24 cellular contexts compared by ENCODE assay signal in genomic region chr17:49759203-49759602, GRCh38. TPM values are rescaled to one million over a fixed set of nuclear protein-coding genes. Genes with fewer than 3 reads are reported as not detected.
DNase-seq lines count a peak whose midpoint lies in the region; ATAC-seq and TF ChIP-seq lines count a peak whose summit lies in the region.
"Had no signal": no experiment of that assay in that cellular context is flagged by ENCODE, and none has a peak within 500 bp of the region (broad histone marks: within the 10 kb centered on the region; RNA-seq: fewer than 3 reads in every experiment).

No MANE protein-coding gene starts in this region.

- H3K36me3 Mint-ChIP-seq in T-cell: peaks cover 42% of the 10 kb centered on the region
- H3K36me3 Mint-ChIP-seq in immature natural killer cell: peaks cover 0 to 10% (median 5%) of the 10 kb centered on the region in 3 donors

- H3K4me3 ChIP-seq in right cardiac atrium (ENCODE audit: low read length) (no peak overlapping the region), right atrium auricular region (no peak overlapping the region), adrenal gland (no peak overlapping the region)
- H3K4me3 ChIP-seq: colonic mucosa, GM12878, HAP-1, SK-N-MC, vagina had no signal

- H3K4me3 Mint-ChIP-seq in T-cell: peak overlapping the region in 1 of 3 donors; percentile 96
- H3K4me3 Mint-ChIP-seq in immature natural killer cell: peak overlapping the region; percentile 94 to 100 (median 95)
- H3K4me3 Mint-ChIP-seq: activated T-helper 1 cell treated with anti-CD3 and anti-CD28 coated beads, Interleukin-12 subunit alpha, Interleukin-12 subunit beta, Interleukin-2, Interleukin-4 antibody, amounts not matched to agents 30 ng/mL and 10 ng/mL and 1 ng/mL, durations not matched to agents 14 hours and 24 hours and 36 hours; endodermal cell; WTC11 had no signal

- TF ChIP-seq POLR2A in adrenal gland (IDR thresholded peaks at IDR 0.05): no peak

- H3K4me1 ChIP-seq in right cardiac atrium (ENCODE audit: control insufficient read depth, insufficient read depth, low read length) (peaks cover 5% of the 10 kb centered on the region), right atrium auricular region (peaks cover 0 to 63% of the 10 kb centered on the region in 2 donors), adrenal gland (replicated peaks in 1 of 2) (peaks cover 0 to 3% of the 10 kb centered on the region in 2 donors)
- H3K4me1 ChIP-seq: colonic mucosa had no signal

- CTCF ChIA-PET in T-cell (lab: Charles Lee): interaction anchor here in 1 of 2 donors (0.6 to 0.9 kb wide), 2 partner anchors 11 to 14 kb away, joined by 3 to 7 read pairs; no protein-coding TSS in a partner anchor

- no peak for TF ChIP-seq CTCF in right atrium auricular region (IDR thresholded peaks at IDR 0.05)
- no peak for TF ChIP-seq CTCF in adrenal gland (IDR thresholded peaks at IDR 0.05)

- DNase-seq in right cardiac atrium (no peak), right atrium auricular region (ENCODE audit: low spot score) (no peak), T-cell (no peak), immature natural killer cell (peak; percentile 43 to 50 (median 48)), GF-D8 (lab: John Stamatoyannopoulos, UW) (no peak), adrenal gland (no peak)
- DNase-seq in stimulated activated naive CD8-positive, alpha-beta T cell treated with anti-CD3 and anti-CD28 coated beads, Interleukin-15, Interleukin-2, amounts not matched to agents 100 U/mL and 50 U/mL, for 24 hours: no peak
- DNase-seq: brain microvascular endothelial cell, colonic mucosa, COR-L47, DMS79, endodermal cell, kidney, NCI-H1436, NCI-H524 treated with DMSO at 0.1 percent for 48 hours, retina, RPMI8226, substantia nigra had no signal

- H3K9me3 ChIP-seq in right cardiac atrium (ENCODE audit: control insufficient read depth, low read length) (no peaks in the 10 kb centered on the region), right atrium auricular region (no peaks in the 10 kb centered on the region), adrenal gland (replicated peaks in 1 of 3) (no peaks in the 10 kb centered on the region)
- H3K9me3 ChIP-seq: colonic mucosa, HAP-1, vagina had no signal

- H3K9me3 Mint-ChIP-seq in T-cell (no peaks in the 10 kb centered on the region), immature natural killer cell (no peaks in the 10 kb centered on the region)
- H3K9me3 Mint-ChIP-seq: activated T-helper 1 cell treated with anti-CD3 and anti-CD28 coated beads, Interleukin-12 subunit alpha, Interleukin-12 subunit beta, Interleukin-2, Interleukin-4 antibody, amounts not matched to agents 30 ng/mL and 10 ng/mL and 1 ng/mL, durations not matched to agents 14 hours and 24 hours and 36 hours; endodermal cell; WTC11 had no signal

- H3K27ac ChIP-seq in right cardiac atrium (ENCODE audit: low read length) (peak overlapping the region; percentile 34), right atrium auricular region (peak overlapping the region in 1 of 2 donors; percentile 7), adrenal gland (no peak overlapping the region)
- H3K27ac ChIP-seq: brain microvascular endothelial cell, colonic mucosa, SK-N-MC, vagina had no signal

- H3K27me3 ChIP-seq in right cardiac atrium (ENCODE audit: control insufficient read depth, insufficient read depth) (no peaks in the 10 kb centered on the region), right atrium auricular region (no peaks in the 10 kb centered on the region), adrenal gland (no peaks in the 10 kb centered on the region)
- H3K27me3 ChIP-seq: colonic mucosa, vagina had no signal

- POLR2A ChIA-PET in T-cell (lab: Charles Lee): interaction anchor here (0.5 to 1.4 kb wide), 4 partner anchors 11 to 82 kb away, joined by 3 to 6 read pairs (median 4); no protein-coding TSS in a partner anchor

- WGBS in right cardiac atrium: 35% methylated on average over 3 of the region's 3 CpGs
- 75 to 80% (median 77%) methylated on average over 3 of the region's 3 CpGs for WGBS in adrenal gland, 4 donors

- peak overlapping the region; percentile 80 to 93 for H3K27ac Mint-ChIP-seq in T-cell
- H3K27ac Mint-ChIP-seq in immature natural killer cell: peak overlapping the region; percentile 78 to 99 (median 91)
- H3K27ac Mint-ChIP-seq: endodermal cell, WTC11 had no signal

- H3K27me3 Mint-ChIP-seq in T-cell: no peaks in the 10 kb centered on the region
- H3K27me3 Mint-ChIP-seq in immature natural killer cell (ENCODE audit: low read depth in 3 of 3): peaks cover 12 to 16% (median 15%) of the 10 kb centered on the region in 3 donors

- intact Hi-C loops in right cardiac atrium (cut with DNase I) (no loop called here), adrenal gland (cut with DNase I) (no loop called here)

- H3K4me1 Mint-ChIP-seq in T-cell (peaks cover 77 to 86% (median 78%) of the 10 kb centered on the region in 3 donors), immature natural killer cell (peaks cover 87% of the 10 kb centered on the region in 2 donors)

- no peaks in the 10 kb centered on the region for H3K36me3 ChIP-seq in right atrium auricular region
- no peaks in the 10 kb centered on the region for H3K36me3 ChIP-seq in adrenal gland (replicated peaks in 1 of 2)
- H3K36me3 ChIP-seq: brain microvascular endothelial cell, colonic mucosa, HAP-1, vagina had no signal

- ATAC-seq in right cardiac atrium (no peak), T-cell (replicated peaks in 1 of 4) (no peak)
- no peak for ATAC-seq in stimulated activated naive CD8-positive, alpha-beta T cell treated with anti-CD3 and anti-CD28 coated beads, Interleukin-15, Interleukin-2, amounts not matched to agents 100 U/mL and 50 U/mL, for 24 hours
- ATAC-seq: GM12878, WTC11 had no signal

RNA-seq across cellular contexts. Expression of gene FAM117A, which starts 4.7 kb away (rescaled TPM):
- total RNA-seq in right cardiac atrium (10 to 100 TPM in 3 of 4 donors, 1 to 10 TPM in 1; 9.9 to 22.8 (median 17.5) TPM), right atrium auricular region (10 to 100 TPM; 15.1 to 15.5 TPM), T-cell (100 to 1,000 TPM in 2 of 5 donors, 10 to 100 TPM in 3; 71.9 to 105 (median 99.1) TPM), adrenal gland (10 to 100 TPM in 6 of 8 donors, 1 to 10 TPM in 2; 7.9 to 16.3 (median 11.6) TPM)
- polyA plus RNA-seq in right cardiac atrium (16.9 TPM), immature natural killer cell (10 to 100 TPM; 35.3 to 68.0 (median 35.9) TPM), adrenal gland (1 to 10 TPM; 4.6 to 9.6 (median 6.0) TPM)

RNA-seq across cellular contexts. Expression of gene KAT7, which starts 29.3 kb away (rescaled TPM):
- total RNA-seq in right cardiac atrium (10 to 100 TPM; 55.8 to 68.2 (median 57.2) TPM), right atrium auricular region (10 to 100 TPM; 30.5 to 38.2 TPM), T-cell (100 to 1,000 TPM in 2 of 5 donors, 10 to 100 TPM in 3; 96.8 to 197 (median 99.7) TPM), adrenal gland (10 to 100 TPM; 27.5 to 54.7 (median 43.5) TPM)
- polyA plus RNA-seq in right cardiac atrium (17.5 TPM), immature natural killer cell (10 to 100 TPM; 32.3 to 67.2 (median 37.9) TPM), adrenal gland (10 to 100 TPM in 1 of 3 donors, 1 to 10 TPM in 2; 5.2 to 32.5 (median 5.9) TPM)

RNA-seq across cellular contexts. Expression of gene SLC35B1, which starts 51.4 kb away (rescaled TPM):
- total RNA-seq in right cardiac atrium (10 to 100 TPM; 48.6 to 75.5 (median 56.2) TPM), right atrium auricular region (10 to 100 TPM; 54.1 to 83.6 TPM), T-cell (10 to 100 TPM; 40.5 to 57.1 (median 42.8) TPM), adrenal gland (10 to 100 TPM; 20.9 to 87.9 (median 36.3) TPM)
- polyA plus RNA-seq in right cardiac atrium (56.1 TPM), immature natural killer cell (10 to 100 TPM; 40.5 to 69.0 (median 53.3) TPM), adrenal gland (10 to 100 TPM; 41.6 to 87.2 (median 45.9) TPM)

Comparison
In these comparisons a context has a peak if more than half of its experiments do, and no peak if none do; other contexts are left out.
1. DNase-seq: peak in immature natural killer cell (3 of 3); none in right cardiac atrium (0 of 3), right atrium auricular region (single experiment), T-cell (0 of 34), stimulated activated naive CD8-positive, alpha-beta T cell treated with anti-CD3 and anti-CD28 coated beads, Interleukin-15, Interleukin-2, amounts not matched to agents 100 U/mL and 50 U/mL, for 24 hours (single experiment), GF-D8 (single experiment) and adrenal gland (0 of 7).